15 cellular contexts compared by ENCODE assay signal in the genomic region with DNA sequence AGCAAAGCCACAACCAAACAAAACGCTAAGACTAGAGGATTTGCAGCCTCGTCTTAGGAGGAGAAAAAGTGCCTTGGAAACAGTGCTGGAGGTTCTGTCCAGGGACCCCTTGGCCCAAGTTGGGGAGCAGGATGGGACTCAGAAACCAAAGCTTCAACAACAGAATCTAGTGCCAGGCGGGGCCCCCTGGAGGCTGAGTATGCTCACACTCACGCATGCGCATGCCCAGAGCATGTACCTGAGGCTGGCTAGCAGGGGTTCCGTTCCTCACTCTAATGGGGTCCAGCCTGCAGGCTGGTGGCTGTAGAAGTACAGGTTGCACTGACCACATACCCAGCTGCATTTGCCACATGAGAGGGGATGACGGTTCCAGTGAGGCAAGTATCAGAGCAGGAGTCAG.
DNase-seq lines count a peak whose midpoint lies in the region; ATAC-seq, FAIRE-seq and TF ChIP-seq lines count a peak whose summit lies in the region.
"Had no signal": no experiment of that assay in that cellular context is flagged by ENCODE, and none has a peak within 500 bp of the region (broad histone marks: within the 10 kb centered on the region; RNA-seq: fewer than 3 reads in every experiment).

No MANE protein-coding gene starts in this region.

- ATAC-seq in WTC11 (peak; percentile 82), HG02938 (IDR thresholded peaks at IDR 0.05; ENCODE audit: unreplicated experiment) (no peak)

- TF ChIP-seq CTCF in GM13977 (IDR thresholded peaks at IDR 0.05; ENCODE audit: extremely low read depth, insufficient read depth, missing control alignments) (peak; percentile 37), WTC11 (IDR thresholded peaks at IDR 0.05) (no peak), neural crest cell (conservative IDR thresholded peaks at IDR 0.05) (peak; percentile 42)

- no peaks in the 10 kb centered on the region for H3K36me3 Mint-ChIP-seq in WTC11
- H3K36me3 Mint-ChIP-seq in neural crest cell (ENCODE audit: low read depth): no peaks in the 10 kb centered on the region
- H3K36me3 Mint-ChIP-seq: mesothelial cell of epicardium had no signal

- POLR2A ChIA-PET in WTC11 (lab: Charles Lee): interaction anchor here (0.5 to 0.6 kb wide), 2 partner anchors 270 to 866 kb away, joined by 3 to 4 read pairs; no protein-coding TSS in a partner anchor

- H3K27me3 Mint-ChIP-seq in WTC11 (ENCODE audit: low read depth) (peaks cover 11% of the 10 kb centered on the region), neural crest cell (ENCODE audit: low read depth) (peaks cover 10% of the 10 kb centered on the region)

- in situ Hi-C loops in GM13977 (cut with MboI; ENCODE audit: low pct_unique_long_range_greater_than_20kb, low sequenced_read_pairs, unreplicated experiment): no loop called here

- TF ChIP-seq POLR2A in GM12891 (IDR thresholded peaks at IDR 0.05; ENCODE audit: low read depth, low read length): no peak

- peak; percentile 40 for DNase-seq in DMS53 treated with DMSO at 0.1 percent for 48 hours (lab: John Stamatoyannopoulos, UW; ENCODE audit: unreplicated experiment)
- DNase-seq in GM13977 (ENCODE audit: low spot score): peak; percentile 18
- DNase-seq in WTC11 (ENCODE audit: low spot score): peak; percentile 55
- DNase-seq in neural crest cell (ENCODE audit: low read depth, low spot score): peak; percentile 46
- no peak for DNase-seq in GOT3 (lab: John Stamatoyannopoulos, UW)
- no peak for DNase-seq in GM12891 (ENCODE audit: insufficient read length, low spot score)
- no peak for DNase-seq in NCI-H2081 treated with DMSO at 0.1 percent for 48 hours (lab: John Stamatoyannopoulos, UW)
- DNase-seq: activated naive CD4-positive, alpha-beta T cell treated with anti-CD3 and anti-CD28 coated beads for 36 hours; esophagus squamous epithelium; HCEC 1CT; NCI-H1436 treated with DMSO at 0.1 percent for 48 hours; stimulated activated CD4-positive, alpha-beta T cell treated with anti-CD3 and anti-CD28 coated beads, Interleukin-4, amount 100 ng/mL, for 1 hour; T-helper 1 cell had no signal

- H3K4me3 Mint-ChIP-seq in WTC11 (no peak overlapping the region), neural crest cell (peak overlapping the region; percentile 20)
- H3K4me3 Mint-ChIP-seq: activated naive CD4-positive, alpha-beta T cell treated with anti-CD3 and anti-CD28 coated beads for 36 hours; mesothelial cell of epicardium had no signal

- H3K4me1 Mint-ChIP-seq in WTC11: peaks cover 8% of the 10 kb centered on the region
- no peaks in the 10 kb centered on the region for H3K4me1 Mint-ChIP-seq in neural crest cell

- no peak for FAIRE-seq in GM12891 (lab: Jason Lieb, UNC)

- H3K27ac Mint-ChIP-seq in WTC11 (no peak overlapping the region), neural crest cell (ENCODE audit: unreplicated experiment) (no peak overlapping the region)
- H3K27ac Mint-ChIP-seq: activated naive CD4-positive, alpha-beta T cell treated with anti-CD3 and anti-CD28 coated beads for 36 hours; mesothelial cell of epicardium had no signal

- CTCF ChIA-PET in WTC11 (lab: Charles Lee): interaction anchor here (0.6 to 2.0 kb wide), 18 partner anchors 8 to 203 kb away, joined by 3 to 10 read pairs (median 4); no protein-coding TSS in a partner anchor

- H3K9me3 Mint-ChIP-seq in WTC11: peaks cover 6% of the 10 kb centered on the region
- H3K9me3 Mint-ChIP-seq in neural crest cell: no peaks in the 10 kb centered on the region

TF ChIP-seq in WTC11, 78 proteins besides CTCF, POLR2A, EP300 and RAD21:
- TF ChIP-seq ZNF396 (CRISPR knock-in tag; IDR thresholded peaks at IDR 0.05; ENCODE audit: borderline replicate concordance): no peak
- TF ChIP-seq, protein P1, sequence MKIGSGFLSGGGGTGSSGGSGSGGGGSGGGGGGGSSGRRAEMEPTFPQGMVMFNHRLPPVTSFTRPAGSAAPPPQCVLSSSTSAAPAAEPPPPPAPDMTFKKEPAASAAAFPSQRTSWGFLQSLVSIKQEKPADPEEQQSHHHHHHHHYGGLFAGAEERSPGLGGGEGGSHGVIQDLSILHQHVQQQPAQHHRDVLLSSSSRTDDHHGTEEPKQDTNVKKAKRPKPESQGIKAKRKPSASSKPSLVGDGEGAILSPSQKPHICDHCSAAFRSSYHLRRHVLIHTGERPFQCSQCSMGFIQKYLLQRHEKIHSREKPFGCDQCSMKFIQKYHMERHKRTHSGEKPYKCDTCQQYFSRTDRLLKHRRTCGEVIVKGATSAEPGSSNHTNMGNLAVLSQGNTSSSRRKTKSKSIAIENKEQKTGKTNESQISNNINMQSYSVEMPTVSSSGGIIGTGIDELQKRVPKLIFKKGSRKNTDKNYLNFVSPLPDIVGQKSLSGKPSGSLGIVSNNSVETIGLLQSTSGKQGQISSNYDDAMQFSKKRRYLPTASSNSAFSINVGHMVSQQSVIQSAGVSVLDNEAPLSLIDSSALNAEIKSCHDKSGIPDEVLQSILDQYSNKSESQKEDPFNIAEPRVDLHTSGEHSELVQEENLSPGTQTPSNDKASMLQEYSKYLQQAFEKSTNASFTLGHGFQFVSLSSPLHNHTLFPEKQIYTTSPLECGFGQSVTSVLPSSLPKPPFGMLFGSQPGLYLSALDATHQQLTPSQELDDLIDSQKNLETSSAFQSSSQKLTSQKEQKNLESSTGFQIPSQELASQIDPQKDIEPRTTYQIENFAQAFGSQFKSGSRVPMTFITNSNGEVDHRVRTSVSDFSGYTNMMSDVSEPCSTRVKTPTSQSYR (CRISPR knock-in tag; IDR thresholded peaks at IDR 0.05): no peak
- TF ChIP-seq PRRX2 (CRISPR knock-in tag; IDR thresholded peaks at IDR 0.05): no peak
- TF ChIP-seq HMGA2 (CRISPR knock-in tag; IDR thresholded peaks at IDR 0.05): no peak

TF ChIP-seq in GM12891, 5 proteins besides CTCF, POLR2A, EP300 and RAD21:
- TF ChIP-seq SPI1 (IDR thresholded peaks at IDR 0.05; ENCODE audit: low read depth, low read length) (no peak), POU2F2 (IDR thresholded peaks at IDR 0.05; ENCODE audit: low read depth, low read length) (no peak), POLR2AphosphoS5 (IDR thresholded peaks at IDR 0.05; ENCODE audit: low read depth, low read length) (no peak), PAX5 (IDR thresholded peaks at IDR 0.05; ENCODE audit: insufficient read depth, low read length, severe bottlenecking) (no peak), TAF1 (IDR thresholded peaks at IDR 0.05; ENCODE audit: low read depth, low read length) (no peak)

Comparison
In these comparisons a context has a peak if more than half of its experiments do, and no peak if none do; other contexts are left out.
1. DNase-seq: peak in DMS53 treated with DMSO at 0.1 percent for 48 hours (single experiment), GM13977 (single experiment), WTC11 (single experiment) and neural crest cell (single experiment); none in GOT3 (single experiment), GM12891 (single experiment) and NCI-H2081 treated with DMSO at 0.1 percent for 48 hours (single experiment).